Comparison of ENCODE assay signal across 8 cellular contexts in the genomic region with DNA sequence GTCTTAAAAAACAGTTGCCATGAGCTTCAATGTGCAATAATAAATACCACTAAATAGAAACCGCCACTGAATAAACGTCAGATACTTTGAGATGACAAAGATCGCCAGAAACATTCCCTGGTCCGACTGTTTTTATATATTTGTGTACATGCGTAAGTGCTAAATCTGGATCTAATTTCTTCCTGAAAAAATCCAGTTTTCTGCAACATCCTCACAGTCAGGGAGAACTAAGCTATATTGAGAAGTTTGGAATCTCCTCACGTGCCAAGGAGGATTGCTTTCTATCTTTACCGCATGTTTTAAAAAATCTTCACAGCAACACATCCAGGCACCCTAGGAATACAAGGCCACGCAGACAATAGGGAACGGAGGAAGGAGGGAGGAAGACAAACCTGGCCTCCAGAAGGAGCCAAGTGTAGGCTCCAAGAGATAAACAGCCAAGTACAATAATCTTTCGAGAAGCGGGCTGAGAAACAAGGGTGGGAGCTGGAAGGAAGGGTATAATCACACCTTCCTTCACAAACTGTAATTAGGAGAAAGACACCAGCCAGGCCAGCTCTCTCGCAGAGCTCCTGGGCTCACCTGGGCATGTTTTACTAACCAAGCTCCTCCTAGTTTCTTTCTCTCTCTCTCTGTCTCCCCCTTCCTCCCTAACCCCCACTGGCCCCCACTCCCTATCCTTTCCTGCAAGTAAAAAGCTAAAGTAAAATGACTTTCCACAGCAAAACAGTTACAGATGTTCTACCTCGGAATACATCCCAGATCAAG. TPM values are rescaled to one million over a fixed set of nuclear protein-coding genes. Genes with fewer than 3 reads are reported as not detected.
DNase-seq lines count a peak whose midpoint lies in the region; ATAC-seq and TF ChIP-seq lines count a peak whose summit lies in the region.

No MANE protein-coding gene starts in this region.

- CTCF ChIA-PET in activated CD8-positive, alpha-beta T cell treated with anti-CD3 and anti-CD28 coated beads, Interleukin-2, amount 10 ng/mL, durations not matched to agents 7 days and 5 days (lab: Charles Lee): interaction anchor here (0.6 to 3.2 kb wide), 4 partner anchors 12 to 31 kb away, joined by 3 to 14 read pairs (median 4); no protein-coding TSS in a partner anchor
- CTCF ChIA-PET in Calu3 (lab: Charles Lee): interaction anchor here (0.7 kb wide), 2 partner anchors 77 to 257 kb away, joined by 3 read pairs; no protein-coding TSS in a partner anchor

- intact Hi-C loops in Calu3 (cut with micrococcal nuclease; ENCODE audit: unreplicated experiment): no loop called here

- POLR2A ChIA-PET in activated CD8-positive, alpha-beta T cell treated with anti-CD3 and anti-CD28 coated beads, Interleukin-2, amount 10 ng/mL, durations not matched to agents 7 days and 5 days (lab: Charles Lee): interaction anchor here (4.5 kb wide), 1 partner anchor 12 kb away, joined by 25 read pairs; no protein-coding TSS in a partner anchor

- peak overlapping the region; percentile 98 for H3K27ac ChIP-seq in skeletal muscle tissue (ENCODE audit: low read depth, low read length)

- H3K9ac ChIP-seq in skeletal muscle tissue (ENCODE audit: low read depth in 1 of 3, low read length in 3 of 3): peak overlapping the region; percentile 61 to 66 (median 63)

- no peaks in the 10 kb centered on the region for H3K27me3 Mint-ChIP-seq in activated CD8-positive, alpha-beta T cell treated with anti-CD3 and anti-CD28 coated beads, Interleukin-2, amount 10 ng/mL, durations not matched to agents 7 days and 5 days (ENCODE audit: low read depth)
- H3K27me3 Mint-ChIP-seq in glutamatergic neuron (ENCODE audit: unreplicated experiment) (peaks cover 10% of the 10 kb centered on the region), Calu3 (ENCODE audit: unreplicated experiment) (no peaks in the 10 kb centered on the region)

- peak overlapping the region; percentile 39 for H3K27ac Mint-ChIP-seq in activated CD8-positive, alpha-beta T cell treated with anti-CD3 and anti-CD28 coated beads, Interleukin-2, amount 10 ng/mL, durations not matched to agents 7 days and 5 days
- H3K27ac Mint-ChIP-seq in glutamatergic neuron (ENCODE audit: unreplicated experiment): peak overlapping the region; percentile 79
- H3K27ac Mint-ChIP-seq in Calu3 (ENCODE audit: unreplicated experiment): no peak overlapping the region

- no peak overlapping the region for H3K4me3 Mint-ChIP-seq in activated CD8-positive, alpha-beta T cell treated with anti-CD3 and anti-CD28 coated beads, Interleukin-2, amount 10 ng/mL, durations not matched to agents 7 days and 5 days
- H3K4me3 Mint-ChIP-seq in glutamatergic neuron (ENCODE audit: unreplicated experiment) (peak overlapping the region; percentile 50), Calu3 (ENCODE audit: low read depth, unreplicated experiment) (no peak overlapping the region)

- H3K36me3 ChIP-seq in skeletal muscle tissue (ENCODE audit: control insufficient read depth in 3 of 3, insufficient read depth in 3 of 3, low read length in 3 of 3): no peaks in the 10 kb centered on the region

- H3K4me3 ChIP-seq in HFF-Myc (replicated peaks; ENCODE audit: low read depth, low read length): peak overlapping the region; percentile 39
- H3K4me3 ChIP-seq in skeletal muscle tissue (ENCODE audit: low read length in 3 of 3): peak overlapping the region; percentile 60 to 94 (median 68)

- H3K4me1 ChIP-seq in skeletal muscle tissue (ENCODE audit: control insufficient read depth in 3 of 3, insufficient read depth in 3 of 3, low read length in 3 of 3): peaks cover 62 to 69% (median 64%) of the 10 kb centered on the region in 3 donors

- H3K27me3 ChIP-seq in skeletal muscle tissue (ENCODE audit: control insufficient read depth in 3 of 3, insufficient read depth in 3 of 3, low read length in 3 of 3): no peaks in the 10 kb centered on the region

- TF ChIP-seq CTCF in HFF-Myc (IDR thresholded peaks at IDR 0.05; ENCODE audit: low read depth, low read length, missing control alignments): no peak
- TF ChIP-seq CTCF in glutamatergic neuron (IDR thresholded peaks at IDR 0.05; ENCODE audit: partially characterized antibody, unreplicated experiment): no peak
- no peak for TF ChIP-seq CTCF in Calu3 (IDR thresholded peaks at IDR 0.05; ENCODE audit: unreplicated experiment)

- no TSS peak for BruUV-seq in Calu3 (replicated peaks; lab: Mats Ljungman, UMichigan)

- no peak for ATAC-seq in activated CD8-positive, alpha-beta T cell treated with anti-CD3 and anti-CD28 coated beads, Interleukin-2, amount 10 ng/mL, durations not matched to agents 7 days and 5 days

- no peaks in the 10 kb centered on the region for H3K9me3 Mint-ChIP-seq in activated CD8-positive, alpha-beta T cell treated with anti-CD3 and anti-CD28 coated beads, Interleukin-2, amount 10 ng/mL, durations not matched to agents 7 days and 5 days (ENCODE audit: insufficient read depth)
- H3K9me3 Mint-ChIP-seq in glutamatergic neuron (ENCODE audit: unreplicated experiment): peaks cover 10% of the 10 kb centered on the region
- H3K9me3 Mint-ChIP-seq in Calu3 (ENCODE audit: low read depth, unreplicated experiment): no peaks in the 10 kb centered on the region

- DNase-seq in HFF-Myc (ENCODE audit: extremely low read depth, low read depth): peak; percentile 63
- DNase-seq in activated CD8-positive, alpha-beta T cell treated with anti-CD3 and anti-CD28 coated beads, Interleukin-2, amount 10 ng/mL, durations not matched to agents 7 days and 5 days: no peak
- DNase-seq in glutamatergic neuron: no peak
- no peak for DNase-seq in mucosa of gallbladder (ENCODE audit: low spot score)
- DNase-seq in Calu3: no peak
- DNase-seq in DMS 273 treated with DMSO at 0.1 percent for 48 hours (lab: John Stamatoyannopoulos, UW): no peak
- no peak for DNase-seq in stimulated activated CD4-positive, alpha-beta T cell treated with anti-CD3 and anti-CD28 coated beads, Interleukin-12 subunit alpha, Interleukin-12 subunit beta, amount 100 ng/mL, for 4 hours

- H3K4me1 Mint-ChIP-seq in activated CD8-positive, alpha-beta T cell treated with anti-CD3 and anti-CD28 coated beads, Interleukin-2, amount 10 ng/mL, durations not matched to agents 7 days and 5 days (ENCODE audit: low read depth): peaks cover 77% of the 10 kb centered on the region
- H3K4me1 Mint-ChIP-seq in glutamatergic neuron (ENCODE audit: low read depth, unreplicated experiment): peaks cover 40% of the 10 kb centered on the region
- H3K4me1 Mint-ChIP-seq in Calu3 (ENCODE audit: low read depth, unreplicated experiment): peaks cover 8% of the 10 kb centered on the region

- no peaks in the 10 kb centered on the region for H3K9me3 ChIP-seq in skeletal muscle tissue (ENCODE audit: control insufficient read depth in 3 of 3, low read length in 3 of 3)

- peaks cover 45% of the 10 kb centered on the region for H3K36me3 Mint-ChIP-seq in activated CD8-positive, alpha-beta T cell treated with anti-CD3 and anti-CD28 coated beads, Interleukin-2, amount 10 ng/mL, durations not matched to agents 7 days and 5 days (ENCODE audit: low read depth)
- no peaks in the 10 kb centered on the region for H3K36me3 Mint-ChIP-seq in glutamatergic neuron (ENCODE audit: unreplicated experiment)
- H3K36me3 Mint-ChIP-seq in Calu3 (ENCODE audit: insufficient read depth, unreplicated experiment): peaks cover 18% of the 10 kb centered on the region

RNA-seq across cellular contexts. Expression of gene VGLL4, which starts 5.6 kb away (rescaled TPM):
- 10 to 100 TPM; 37.1 TPM for total RNA-seq in activated CD8-positive, alpha-beta T cell treated with anti-CD3 and anti-CD28 coated beads, Interleukin-2, amount 10 ng/mL, durations not matched to agents 7 days and 5 days
- total RNA-seq in glutamatergic neuron (ENCODE audit: unreplicated experiment) (29.4 TPM), skeletal muscle tissue (53.8 TPM), mucosa of gallbladder (94.2 TPM), Calu3 (2022) (49.1 and 51.3 TPM in 2 replicates)
